Comparison of ENCODE assay signal across 1 cellular context in genomic region chr6:149746147-149746946, GRCh38.
A peak's percentile ranks its signal among the peaks of the same experiment; 100 is the strongest.
TF ChIP-seq lines count a peak whose summit lies in the region.

Gene NUP43 (minus strand): TSS chr6:149746529. CDS start chr6:149746495, 34 bp downstream.

TF ChIP-seq in HepG2, 621 proteins besides CTCF, POLR2A, EP300 and RAD21 (continued from another document and continues in another):
- TF ChIP-seq ZNF276 (CRISPR knock-in tag; IDR thresholded peaks at IDR 0.05; ENCODE audit: low read depth) (peak; percentile 91; the same call in 1 of the 2 replicates), ZNF800 (CRISPR knock-in tag; IDR thresholded peaks at IDR 0.05) (peak; percentile 73; the same call in 1 of the 2 replicates), CENPX (CRISPR knock-in tag; IDR thresholded peaks at IDR 0.05) (no peak), ZNF12 (CRISPR knock-in tag; IDR thresholded peaks at IDR 0.05) (peak; percentile 94), ZNF354B (CRISPR knock-in tag; IDR thresholded peaks at IDR 0.05) (no peak), RXRB (CRISPR knock-in tag; IDR thresholded peaks at IDR 0.05; ENCODE audit: borderline replicate concordance) (peak; percentile 83; the same call in 1 of the 2 replicates), FOXA1 (IDR thresholded peaks at IDR 0.05) (no peak), FOXA1 (CRISPR knock-in tag; IDR thresholded peaks at IDR 0.05) (peak; percentile 58), HMG20B (CRISPR knock-in tag; conservative IDR thresholded peaks at IDR 0.05) (peak; percentile 62; the same call in 1 of the 2 replicates), ZBTB46 (CRISPR knock-in tag; IDR thresholded peaks at IDR 0.05; ENCODE audit: borderline replicate concordance) (no peak), TGIF2 (CRISPR knock-in tag; IDR thresholded peaks at IDR 0.05) (peak; percentile 90; the same call in 1 of the 2 replicates), KDM5A (IDR thresholded peaks at IDR 0.05; ENCODE audit: borderline replicate concordance, low read length) (peak; percentile 94), ZNF280D (CRISPR knock-in tag; IDR thresholded peaks at IDR 0.05) (peak; percentile 43; the same call in 1 of the 2 replicates), KDM5B (CRISPR knock-in tag; IDR thresholded peaks at IDR 0.05; ENCODE audit: borderline replicate concordance) (peak; percentile 89; the same call in 1 of the 2 replicates), ZNF280B (CRISPR knock-in tag; IDR thresholded peaks at IDR 0.05; ENCODE audit: borderline replicate concordance) (peak; percentile 90; the same call in 1 of the 2 replicates), MAF1 (CRISPR knock-in tag; IDR thresholded peaks at IDR 0.05; ENCODE audit: borderline replicate concordance) (no peak; the same call in 1 of the 2 replicates), HNF4G (IDR thresholded peaks at IDR 0.05; ENCODE audit: borderline replicate concordance, low read depth, low read length) (peak; percentile 49; the same call in 1 of the 2 replicates), HNF4G (CRISPR knock-in tag; IDR thresholded peaks at IDR 0.05; ENCODE audit: borderline replicate concordance, low read depth) (no peak), SP4 (CRISPR knock-in tag; IDR thresholded peaks at IDR 0.05) (no peak; the same call in 1 of the 2 replicates), ZBTB21 (CRISPR knock-in tag; IDR thresholded peaks at IDR 0.05) (no peak; the same call in 1 of the 2 replicates), CHD2 (IDR thresholded peaks at IDR 0.05; ENCODE audit: low read depth, low read length) (peak; percentile 60), ZNF569 (CRISPR knock-in tag; IDR thresholded peaks at IDR 0.05; ENCODE audit: borderline replicate concordance) (no peak), ZNF598 (CRISPR knock-in tag; IDR thresholded peaks at IDR 0.05; ENCODE audit: borderline replicate concordance) (peak; percentile 92; the same call in 1 of the 2 replicates), ZNF143 (CRISPR knock-in tag; IDR thresholded peaks at IDR 0.05) (peak; percentile 76), THYN1 (CRISPR knock-in tag; IDR thresholded peaks at IDR 0.05; ENCODE audit: borderline replicate concordance, low read depth) (no peak), KAT2B (IDR thresholded peaks at IDR 0.05; ENCODE audit: borderline replicate concordance, low read depth, low read length) (no peak), GMEB2 (CRISPR knock-in tag; IDR thresholded peaks at IDR 0.05; ENCODE audit: low read depth) (no peak), RAD51 (IDR thresholded peaks at IDR 0.05; ENCODE audit: borderline replicate concordance) (no peak), MAZ (IDR thresholded peaks at IDR 0.05; ENCODE audit: borderline replicate concordance, low read depth, low read length) (no peak), MAZ (CRISPR knock-in tag; IDR thresholded peaks at IDR 0.05; ENCODE audit: low read depth) (peak; percentile 81; the same call in 1 of the 2 replicates), SRSF9 (IDR thresholded peaks at IDR 0.05; ENCODE audit: borderline replicate concordance, insufficient read depth, low read depth, low read length, poor library complexity, severe bottlenecking) (no peak), RNF2 (conservative IDR thresholded peaks at IDR 0.05; ENCODE audit: low read depth) (peak; percentile 73; the same call in 1 of the 2 replicates), HNRNPLL (IDR thresholded peaks at IDR 0.05; ENCODE audit: low read depth, low read length, poor library complexity, severe bottlenecking) (peak; percentile 70), E2F2 (CRISPR knock-in tag; IDR thresholded peaks at IDR 0.05; ENCODE audit: borderline replicate concordance) (no peak), CCAR2 (optimal IDR thresholded peaks at IDR 0.05; ENCODE audit: low read depth, low read length) (peak; percentile 67), PRMT3 (CRISPR knock-in tag; IDR thresholded peaks at IDR 0.05; ENCODE audit: borderline replicate concordance, low read depth) (no peak), HDAC6 (IDR thresholded peaks at IDR 0.05; ENCODE audit: low read depth, low read length) (no peak), HOXA3 (CRISPR knock-in tag; IDR thresholded peaks at IDR 0.05) (peak; percentile 95), ARNTL (CRISPR knock-in tag; IDR thresholded peaks at IDR 0.05) (no peak; the same call in 1 of the 2 replicates), ZBTB49 (CRISPR knock-in tag; IDR thresholded peaks at IDR 0.05; ENCODE audit: borderline replicate concordance) (no peak), ZNF251 (CRISPR knock-in tag; IDR thresholded peaks at IDR 0.05) (no peak), KAT8 (CRISPR knock-in tag; IDR thresholded peaks at IDR 0.05) (peak; percentile 98), NFIC (IDR thresholded peaks at IDR 0.05; ENCODE audit: low read length) (peak; percentile 61; the same call in 1 of the 2 replicates), MBD4 (IDR thresholded peaks at IDR 0.05; ENCODE audit: borderline replicate concordance, low read length) (no peak), ZNF317 (CRISPR knock-in tag; IDR thresholded peaks at IDR 0.05) (peak; percentile 78), DMAP1 (CRISPR knock-in tag; IDR thresholded peaks at IDR 0.05) (peak; percentile 87; the same call in 1 of the 2 replicates), SATB2 (CRISPR knock-in tag; IDR thresholded peaks at IDR 0.05) (no peak), PAX8 (CRISPR knock-in tag; IDR thresholded peaks at IDR 0.05; ENCODE audit: borderline replicate concordance) (no peak; the same call in 1 of the 2 replicates), TERF1 (CRISPR knock-in tag; IDR thresholded peaks at IDR 0.05) (no peak), NFKBIZ (CRISPR knock-in tag; IDR thresholded peaks at IDR 0.05) (no peak), RBM39 (IDR thresholded peaks at IDR 0.05; ENCODE audit: low read depth, low read length, poor library complexity, severe bottlenecking) (peak; percentile 85)
